In the genomic region with DNA sequence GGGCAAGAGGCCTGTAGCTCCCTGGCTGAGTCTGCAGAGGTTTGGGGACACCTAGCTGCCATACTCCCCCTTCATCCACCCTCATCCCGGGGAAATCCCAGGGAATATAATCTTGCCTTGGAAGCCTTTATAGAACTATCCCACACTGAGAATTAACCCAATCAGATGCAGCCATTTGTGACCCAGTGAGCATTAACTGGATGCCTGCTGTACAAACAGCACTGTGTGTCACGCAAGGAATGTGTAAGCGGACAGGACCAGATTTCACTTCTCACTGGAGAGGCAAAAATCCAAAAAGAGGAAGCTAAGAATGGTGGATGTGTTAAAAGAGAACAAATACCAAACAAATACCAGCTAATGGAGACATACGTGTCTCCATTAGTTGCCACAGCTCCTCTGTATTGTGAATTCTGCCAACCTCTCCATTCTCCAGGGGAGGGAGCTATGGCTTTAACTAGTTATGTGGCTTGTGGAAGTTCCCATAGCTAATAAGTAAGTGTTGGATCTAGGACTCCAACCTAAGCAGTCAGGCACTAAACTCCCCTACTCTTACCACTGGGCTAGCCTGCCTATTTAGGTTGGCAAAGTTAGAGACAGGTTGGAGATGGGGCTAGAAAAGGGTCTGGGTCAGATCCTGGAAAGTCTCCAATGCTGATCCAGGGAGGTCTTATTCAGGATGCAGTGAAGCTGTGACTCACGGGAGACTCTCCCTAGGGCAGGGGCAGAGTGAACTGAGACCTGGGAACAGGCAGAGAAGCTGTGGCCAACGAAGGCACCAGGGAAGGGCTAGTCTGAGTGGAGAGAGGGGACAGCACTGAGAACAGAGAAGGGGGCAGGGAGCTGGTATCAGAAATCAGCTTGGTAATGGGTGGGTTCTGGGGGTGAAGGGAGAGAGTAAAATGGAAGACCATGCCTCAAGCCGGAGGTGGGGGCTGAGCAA, we compare ENCODE assay signal across 1 cellular context.
TF ChIP-seq lines count a peak whose summit lies in the region.

No MANE protein-coding gene starts in this region.

TF ChIP-seq in GM23338, 12 proteins besides CTCF, POLR2A, EP300 and RAD21:
- TF ChIP-seq, protein P1, sequence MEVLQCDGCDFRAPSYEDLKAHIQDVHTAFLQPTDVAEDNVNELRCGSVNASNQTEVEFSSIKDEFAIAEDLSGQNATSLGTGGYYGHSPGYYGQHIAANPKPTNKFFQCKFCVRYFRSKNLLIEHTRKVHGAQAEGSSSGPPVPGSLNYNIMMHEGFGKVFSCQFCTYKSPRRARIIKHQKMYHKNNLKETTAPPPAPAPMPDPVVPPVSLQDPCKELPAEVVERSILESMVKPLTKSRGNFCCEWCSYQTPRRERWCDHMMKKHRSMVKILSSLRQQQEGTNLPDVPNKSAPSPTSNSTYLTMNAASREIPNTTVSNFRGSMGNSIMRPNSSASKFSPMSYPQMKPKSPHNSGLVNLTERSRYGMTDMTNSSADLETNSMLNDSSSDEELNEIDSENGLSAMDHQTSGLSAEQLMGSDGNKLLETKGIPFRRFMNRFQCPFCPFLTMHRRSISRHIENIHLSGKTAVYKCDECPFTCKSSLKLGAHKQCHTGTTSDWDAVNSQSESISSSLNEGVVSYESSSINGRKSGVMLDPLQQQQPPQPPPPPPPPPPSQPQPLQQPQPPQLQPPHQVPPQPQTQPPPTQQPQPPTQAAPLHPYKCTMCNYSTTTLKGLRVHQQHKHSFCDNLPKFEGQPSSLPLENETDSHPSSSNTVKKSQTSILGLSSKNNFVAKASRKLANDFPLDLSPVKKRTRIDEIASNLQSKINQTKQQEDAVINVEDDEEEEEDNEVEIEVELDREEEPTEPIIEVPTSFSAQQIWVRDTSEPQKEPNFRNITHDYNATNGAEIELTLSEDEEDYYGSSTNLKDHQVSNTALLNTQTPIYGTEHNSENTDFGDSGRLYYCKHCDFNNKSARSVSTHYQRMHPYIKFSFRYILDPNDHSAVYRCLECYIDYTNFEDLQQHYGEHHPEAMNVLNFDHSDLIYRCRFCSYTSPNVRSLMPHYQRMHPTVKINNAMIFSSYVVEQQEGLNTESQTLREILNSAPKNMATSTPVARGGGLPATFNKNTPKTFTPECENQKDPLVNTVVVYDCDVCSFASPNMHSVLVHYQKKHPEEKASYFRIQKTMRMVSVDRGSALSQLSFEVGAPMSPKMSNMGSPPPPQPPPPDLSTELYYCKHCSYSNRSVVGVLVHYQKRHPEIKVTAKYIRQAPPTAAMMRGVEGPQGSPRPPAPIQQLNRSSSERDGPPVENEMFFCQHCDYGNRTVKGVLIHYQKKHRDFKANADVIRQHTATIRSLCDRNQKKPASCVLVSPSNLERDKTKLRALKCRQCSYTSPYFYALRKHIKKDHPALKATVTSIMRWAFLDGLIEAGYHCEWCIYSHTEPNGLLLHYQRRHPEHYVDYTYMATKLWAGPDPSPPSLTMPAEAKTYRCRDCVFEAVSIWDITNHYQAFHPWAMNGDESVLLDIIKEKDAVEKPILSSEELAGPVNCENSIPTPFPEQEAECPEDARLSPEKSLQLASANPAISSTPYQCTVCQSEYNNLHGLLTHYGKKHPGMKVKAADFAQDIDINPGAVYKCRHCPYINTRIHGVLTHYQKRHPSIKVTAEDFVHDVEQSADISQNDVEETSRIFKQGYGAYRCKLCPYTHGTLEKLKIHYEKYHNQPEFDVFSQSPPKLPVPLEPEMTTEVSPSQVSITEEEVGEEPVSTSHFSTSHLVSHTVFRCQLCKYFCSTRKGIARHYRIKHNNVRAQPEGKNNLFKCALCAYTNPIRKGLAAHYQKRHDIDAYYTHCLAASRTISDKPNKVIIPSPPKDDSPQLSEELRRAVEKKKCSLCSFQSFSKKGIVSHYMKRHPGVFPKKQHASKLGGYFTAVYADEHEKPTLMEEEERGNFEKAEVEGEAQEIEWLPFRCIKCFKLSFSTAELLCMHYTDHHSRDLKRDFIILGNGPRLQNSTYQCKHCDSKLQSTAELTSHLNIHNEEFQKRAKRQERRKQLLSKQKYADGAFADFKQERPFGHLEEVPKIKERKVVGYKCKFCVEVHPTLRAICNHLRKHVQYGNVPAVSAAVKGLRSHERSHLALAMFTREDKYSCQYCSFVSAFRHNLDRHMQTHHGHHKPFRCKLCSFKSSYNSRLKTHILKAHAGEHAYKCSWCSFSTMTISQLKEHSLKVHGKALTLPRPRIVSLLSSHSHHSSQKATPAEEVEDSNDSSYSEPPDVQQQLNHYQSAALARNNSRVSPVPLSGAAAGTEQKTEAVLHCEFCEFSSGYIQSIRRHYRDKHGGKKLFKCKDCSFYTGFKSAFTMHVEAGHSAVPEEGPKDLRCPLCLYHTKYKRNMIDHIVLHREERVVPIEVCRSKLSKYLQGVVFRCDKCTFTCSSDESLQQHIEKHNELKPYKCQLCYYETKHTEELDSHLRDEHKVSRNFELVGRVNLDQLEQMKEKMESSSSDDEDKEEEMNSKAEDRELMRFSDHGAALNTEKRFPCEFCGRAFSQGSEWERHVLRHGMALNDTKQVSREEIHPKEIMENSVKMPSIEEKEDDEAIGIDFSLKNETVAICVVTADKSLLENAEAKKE (CRISPR knock-in tag; IDR thresholded peaks at IDR 0.05) = no peak
